ENCODE assay signal across 12 cellular contexts in genomic region chr3:71360694-71361093, GRCh38.
DNase-seq lines count a peak whose midpoint lies in the region; ATAC-seq, FAIRE-seq and TF ChIP-seq lines count a peak whose summit lies in the region.
"Had no signal": no experiment of that assay in that cellular context is flagged by ENCODE, and none has a peak within 500 bp of the region (broad histone marks: within the 10 kb centered on the region; RNA-seq: fewer than 3 reads in every experiment).

No MANE protein-coding gene starts in this region.

- peak overlapping the region; percentile 84 to 97 (median 90) for H3K27ac Mint-ChIP-seq in naive thymus-derived CD8-positive, alpha-beta T cell

- H3K79me2 ChIP-seq in Loucy (ENCODE audit: insufficient read depth, low read length): peaks cover 26% of the 10 kb centered on the region
- no peaks in the 10 kb centered on the region for H3K79me2 ChIP-seq in PC-3 (ENCODE audit: low read length)

- CTCF ChIA-PET in PC-3 (lab: Charles Lee): no interaction called here

- peak; percentile 59 to 64 for ATAC-seq in activated CD4-positive, CD25-positive, alpha-beta regulatory T cell treated with anti-CD3 and anti-CD28 coated beads, Interleukin-2, amount 50 U/mL, for 24 hours
- ATAC-seq in HG02642 (IDR thresholded peaks at IDR 0.05; ENCODE audit: poor library complexity, unreplicated experiment): peak; percentile 83
- ATAC-seq in naive thymus-derived CD8-positive, alpha-beta T cell: peak; percentile 58 to 81
- ATAC-seq in PC-3: no peak
- ATAC-seq in omental fat pad (ENCODE audit: low FRiP score): no peak

- POLR2A ChIA-PET in naive thymus-derived CD8-positive, alpha-beta T cell (lab: Charles Lee): interaction anchor here (1.1 kb wide), 1 partner anchor 8 kb away, joined by 3 read pairs; no protein-coding TSS in a partner anchor
- POLR2A ChIA-PET in PC-3 (lab: Charles Lee; ENCODE audit: unreplicated experiment): no interaction called here

- no peak for FAIRE-seq in frontal cortex (lab: Jason Lieb, UNC)
- FAIRE-seq: endothelial cell of umbilical vein had no signal

- intact Hi-C loops in PC-3 (cut with micrococcal nuclease): no loop called here

- H3K9me2 ChIP-seq in Loucy (replicated peaks; ENCODE audit: low read depth, low read length) (no peaks in the 10 kb centered on the region), PC-3 (replicated peaks; ENCODE audit: low read length) (no peaks in the 10 kb centered on the region)

- H2AFZ ChIP-seq in Loucy (ENCODE audit: low read length) (no peak overlapping the region), PC-3 (ENCODE audit: low read length) (no peak overlapping the region)

- H3K4me2 ChIP-seq in Loucy (ENCODE audit: low read depth, low read length, poor library complexity, severe bottlenecking): peak overlapping the region; percentile 40
- no peak overlapping the region for H3K4me2 ChIP-seq in PC-3 (ENCODE audit: low read length)

- H3K36me3 Mint-ChIP-seq in naive thymus-derived CD8-positive, alpha-beta T cell: peaks cover 0 to 25% (median 14%) of the 10 kb centered on the region in 3 donors

- no peaks in the 10 kb centered on the region for H3K27me3 ChIP-seq in Loucy (ENCODE audit: insufficient read depth, low read length, poor library complexity, severe bottlenecking)
- no peaks in the 10 kb centered on the region for H3K27me3 ChIP-seq in PC-3 (ENCODE audit: low read length)

- H3K9me3 ChIP-seq in Loucy (ENCODE audit: insufficient read depth, low read depth, low read length): no peaks in the 10 kb centered on the region
- no peaks in the 10 kb centered on the region for H3K9me3 ChIP-seq in PC-3 (ENCODE audit: low read length)

- no peak overlapping the region for H3K27ac ChIP-seq in PC-3 (ENCODE audit: low read length)
- H3K27ac ChIP-seq: 22Rv1 had no signal

- H3K36me3 ChIP-seq in Loucy (ENCODE audit: insufficient read depth, low read length): peaks cover 13% of the 10 kb centered on the region; the same call in 1 of the 2 replicates
- H3K36me3 ChIP-seq in PC-3 (ENCODE audit: low read depth, low read length): no peaks in the 10 kb centered on the region

- peaks cover 36 to 90% (median 83%) of the 10 kb centered on the region in 4 donors for H3K4me1 Mint-ChIP-seq in naive thymus-derived CD8-positive, alpha-beta T cell

- peak overlapping the region; percentile 26 to 87 (median 72) for H3K4me3 Mint-ChIP-seq in naive thymus-derived CD8-positive, alpha-beta T cell

- BruUV-seq in PC-3 (replicated peaks; lab: Mats Ljungman, UMichigan): no TSS peak

- H3K9ac ChIP-seq in Loucy (ENCODE audit: low read depth, low read length, poor library complexity, severe bottlenecking) (no peak overlapping the region), PC-3 (ENCODE audit: low read length) (no peak overlapping the region)

- no peak for DNase-seq in activated CD4-positive, CD25-positive, alpha-beta regulatory T cell (lab: John Stamatoyannopoulos, UW)
- peak in 2 of 10 donors; percentile 23 to 39 for DNase-seq in naive thymus-derived CD8-positive, alpha-beta T cell
- no peak for DNase-seq in frontal cortex (ENCODE audit: low spot score in 2 of 2)
- no peak for DNase-seq in PC-3
- no peak for DNase-seq in omental fat pad (ENCODE audit: low spot score)
- DNase-seq: mesendoderm, NCI-H2029 treated with DMSO at 0.1 percent for 48 hours had no signal

- H3F3A ChIP-seq in Loucy (ENCODE audit: low read depth): no peaks in the 10 kb centered on the region
- H3F3A ChIP-seq in PC-3 (ENCODE audit: low read length, unreplicated experiment): no peaks in the 10 kb centered on the region

- H4K20me1 ChIP-seq in Loucy (ENCODE audit: insufficient read depth, low read length, poor library complexity, severe bottlenecking) (peaks cover 5% of the 10 kb centered on the region), PC-3 (ENCODE audit: low read length) (no peaks in the 10 kb centered on the region)

- TF ChIP-seq CTCF in Loucy (conservative IDR thresholded peaks at IDR 0.05; ENCODE audit: low read length): no peak
- TF ChIP-seq CTCF in PC-3 (conservative IDR thresholded peaks at IDR 0.05; ENCODE audit: low read depth, low read length): no peak
- TF ChIP-seq CTCF in omental fat pad (IDR thresholded peaks at IDR 0.05): no peak

- no peaks in the 10 kb centered on the region for H3K9me3 Mint-ChIP-seq in naive thymus-derived CD8-positive, alpha-beta T cell

- H3K4me3 ChIP-seq in Loucy (ENCODE audit: low read length, poor library complexity, severe bottlenecking): peak overlapping the region; percentile 30
- no peak overlapping the region for H3K4me3 ChIP-seq in PC-3 (ENCODE audit: low read length)

- peaks cover 20% of the 10 kb centered on the region for H3K4me1 ChIP-seq in Loucy (ENCODE audit: insufficient read depth, low read length, poor library complexity, severe bottlenecking)
- H3K4me1 ChIP-seq in PC-3 (ENCODE audit: insufficient read depth, low read length): no peaks in the 10 kb centered on the region

- H3K27me3 Mint-ChIP-seq in naive thymus-derived CD8-positive, alpha-beta T cell: no peaks in the 10 kb centered on the region

Comparison
In these comparisons a context has a peak if more than half of its experiments do, and no peak if none do; other contexts are left out.
1. ATAC-seq: peak in activated CD4-positive, CD25-positive, alpha-beta regulatory T cell treated with anti-CD3 and anti-CD28 coated beads, Interleukin-2, amount 50 U/mL, for 24 hours (2 of 2), HG02642 (single experiment) and naive thymus-derived CD8-positive, alpha-beta T cell (2 of 2); none in PC-3 (single experiment) and omental fat pad (single experiment).